Comparison of ENCODE assay signal across 1 cellular context in the genomic region with DNA sequence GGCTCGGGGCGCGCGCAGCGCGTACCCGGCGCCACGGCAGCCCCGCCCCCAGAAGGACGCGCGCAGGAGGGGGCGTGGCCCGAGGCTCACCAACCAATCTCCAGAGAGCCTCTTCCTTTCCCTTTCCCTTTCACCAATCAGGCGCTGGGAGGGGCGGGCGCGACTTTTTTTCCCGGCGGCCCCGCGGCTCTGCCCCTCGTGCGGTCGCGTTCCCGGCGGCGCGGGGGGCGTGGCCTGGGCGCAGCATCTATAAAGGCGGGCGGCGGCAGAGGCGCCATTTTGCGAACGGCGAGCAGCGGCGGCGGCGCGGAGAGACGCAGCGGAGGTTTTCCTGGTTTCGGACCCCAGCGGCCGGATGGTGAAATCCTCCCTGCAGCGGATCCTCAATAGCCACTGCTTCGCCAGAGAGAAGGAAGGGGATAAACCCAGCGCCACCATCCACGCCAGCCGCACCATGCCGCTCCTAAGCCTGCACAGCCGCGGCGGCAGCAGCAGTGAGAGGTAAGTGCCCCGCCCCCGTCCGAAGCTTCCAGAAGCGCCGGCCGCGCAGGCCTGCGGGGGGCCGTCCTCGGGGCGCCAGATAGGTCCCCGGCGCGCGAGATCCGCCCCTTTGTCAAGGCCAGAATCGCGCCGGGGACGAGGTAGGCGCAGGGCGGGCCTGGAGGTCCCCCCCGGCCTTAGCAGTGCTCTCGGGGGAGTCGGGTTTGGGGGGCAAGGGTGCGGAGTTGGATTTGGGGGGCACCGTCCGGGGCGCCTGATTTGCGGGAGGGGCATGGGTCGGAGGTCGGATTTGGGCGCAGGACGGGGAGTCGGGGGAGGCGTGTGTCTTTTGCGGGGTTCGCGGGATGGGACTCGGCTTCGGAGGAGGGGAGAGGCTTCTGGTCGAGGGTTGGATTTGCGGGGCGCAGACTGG.
A peak's percentile ranks its signal among the peaks of the same experiment; 100 is the strongest.
TF ChIP-seq lines count a peak whose summit lies in the region.

No MANE protein-coding gene starts in this region.

TF ChIP-seq in HEK293, 187 proteins besides CTCF, POLR2A, EP300 and RAD21 (continued from another document and continues in another):
- TF ChIP-seq ZNF701 (tag by site-specific recombination; IDR thresholded peaks at IDR 0.05) (no peak), ZNF518A (tag by site-specific recombination; conservative IDR thresholded peaks at IDR 0.05; ENCODE audit: low read depth) (no peak), ZNF548 (tag by site-specific recombination; IDR thresholded peaks at IDR 0.05) (no peak), ZNF514 (tag by site-specific recombination; IDR thresholded peaks at IDR 0.05) (no peak), ZNF776 (tag by site-specific recombination; IDR thresholded peaks at IDR 0.05; ENCODE audit: borderline replicate concordance) (no peak), ZNF223 (tag by site-specific recombination; IDR thresholded peaks at IDR 0.05) (no peak), ZNF274 (IDR thresholded peaks at IDR 0.05; ENCODE audit: low read length) (no peak), ZNF274 (tag by site-specific recombination; IDR thresholded peaks at IDR 0.05; ENCODE audit: borderline replicate concordance) (no peak), ZNF510 (tag by site-specific recombination; IDR thresholded peaks at IDR 0.05; ENCODE audit: insufficient replicate concordance) (no peak), ZNF785 (tag by site-specific recombination; IDR thresholded peaks at IDR 0.05) (no peak), BCL11B (tag by site-specific recombination; IDR thresholded peaks at IDR 0.05; ENCODE audit: low read depth) (no peak), KLF10 (tag by site-specific recombination; IDR thresholded peaks at IDR 0.05) (peak; percentile 92), ZBTB10 (tag by site-specific recombination; IDR thresholded peaks at IDR 0.05) (peak; percentile 92), ZNF843 (tag by site-specific recombination; IDR thresholded peaks at IDR 0.05) (peak; percentile 15; the same call in 1 of the 2 replicates), ZNF549 (tag by site-specific recombination; IDR thresholded peaks at IDR 0.05) (no peak), ZNF610 (tag by site-specific recombination; IDR thresholded peaks at IDR 0.05; ENCODE audit: borderline replicate concordance) (no peak), ZNF658 (tag by site-specific recombination; IDR thresholded peaks at IDR 0.05) (no peak), ZNF558 (tag by site-specific recombination; IDR thresholded peaks at IDR 0.05) (no peak), ZNF10 (tag by site-specific recombination; IDR thresholded peaks at IDR 0.05) (no peak), ZFP37 (tag by site-specific recombination; IDR thresholded peaks at IDR 0.05) (peak; percentile 74; the same call in 1 of the 2 replicates), ZNF529 (tag by site-specific recombination; IDR thresholded peaks at IDR 0.05; ENCODE audit: insufficient replicate concordance) (no peak), HOXA7 (CRISPR knock-in tag; IDR thresholded peaks at IDR 0.05; ENCODE audit: borderline replicate concordance) (no peak), ZNF362 (tag by site-specific recombination; IDR thresholded peaks at IDR 0.05) (0 out of 2 replicates have a peak, but pooled peaks have one; percentile 81), ZNF202 (tag by site-specific recombination; IDR thresholded peaks at IDR 0.05; ENCODE audit: borderline replicate concordance) (0 out of 2 replicates have a peak, but pooled peaks have one; percentile 4), PRDM10 (tag by site-specific recombination; IDR thresholded peaks at IDR 0.05) (no peak), BCL11A (tag by site-specific recombination; IDR thresholded peaks at IDR 0.05; ENCODE audit: low read depth) (no peak), ZNF266 (tag by site-specific recombination; IDR thresholded peaks at IDR 0.05; ENCODE audit: low read depth) (no peak), ZNF626 (tag by site-specific recombination; IDR thresholded peaks at IDR 0.05) (no peak), SP2 (tag by site-specific recombination; IDR thresholded peaks at IDR 0.05) (peak; percentile 91), ZNF394 (tag by site-specific recombination; IDR thresholded peaks at IDR 0.05; ENCODE audit: borderline replicate concordance) (no peak), KLF1 (tag by site-specific recombination; IDR thresholded peaks at IDR 0.05) (no peak), ZNF37A (tag by site-specific recombination; IDR thresholded peaks at IDR 0.05) (no peak), ZNF350 (tag by site-specific recombination; IDR thresholded peaks at IDR 0.05) (no peak), ZNF341 (tag by site-specific recombination; IDR thresholded peaks at IDR 0.05; ENCODE audit: low read depth) (no peak), HOXD13 (CRISPR knock-in tag; IDR thresholded peaks at IDR 0.05; ENCODE audit: borderline replicate concordance) (no peak), ZNF138 (tag by site-specific recombination; IDR thresholded peaks at IDR 0.05; ENCODE audit: borderline replicate concordance) (no peak), ZNF664 (tag by site-specific recombination; IDR thresholded peaks at IDR 0.05) (no peak)
- TF ChIP-seq, protein P1, sequence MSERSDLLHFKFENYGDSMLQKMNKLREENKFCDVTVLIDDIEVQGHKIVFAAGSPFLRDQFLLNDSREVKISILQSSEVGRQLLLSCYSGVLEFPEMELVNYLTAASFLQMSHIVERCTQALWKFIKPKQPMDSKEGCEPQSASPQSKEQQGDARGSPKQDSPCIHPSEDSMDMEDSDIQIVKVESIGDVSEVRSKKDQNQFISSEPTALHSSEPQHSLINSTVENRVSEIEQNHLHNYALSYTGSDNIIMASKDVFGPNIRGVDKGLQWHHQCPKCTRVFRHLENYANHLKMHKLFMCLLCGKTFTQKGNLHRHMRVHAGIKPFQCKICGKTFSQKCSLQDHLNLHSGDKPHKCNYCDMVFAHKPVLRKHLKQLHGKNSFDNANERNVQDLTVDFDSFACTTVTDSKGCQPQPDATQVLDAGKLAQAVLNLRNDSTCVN (tag by site-specific recombination; optimal IDR thresholded peaks at IDR 0.05) = peak; percentile 97
- TF ChIP-seq, protein P2, sequence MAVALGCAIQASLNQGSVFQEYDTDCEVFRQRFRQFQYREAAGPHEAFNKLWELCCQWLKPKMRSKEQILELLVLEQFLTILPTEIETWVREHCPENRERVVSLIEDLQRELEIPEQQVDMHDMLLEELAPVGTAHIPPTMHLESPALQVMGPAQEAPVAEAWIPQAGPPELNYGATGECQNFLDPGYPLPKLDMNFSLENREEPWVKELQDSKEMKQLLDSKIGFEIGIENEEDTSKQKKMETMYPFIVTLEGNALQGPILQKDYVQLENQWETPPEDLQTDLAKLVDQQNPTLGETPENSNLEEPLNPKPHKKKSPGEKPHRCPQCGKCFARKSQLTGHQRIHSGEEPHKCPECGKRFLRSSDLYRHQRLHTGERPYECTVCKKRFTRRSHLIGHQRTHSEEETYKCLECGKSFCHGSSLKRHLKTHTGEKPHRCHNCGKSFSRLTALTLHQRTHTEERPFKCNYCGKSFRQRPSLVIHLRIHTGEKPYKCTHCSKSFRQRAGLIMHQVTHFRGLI (tag by site-specific recombination; IDR thresholded peaks at IDR 0.05) = no peak
- TF ChIP-seq, protein P3, sequence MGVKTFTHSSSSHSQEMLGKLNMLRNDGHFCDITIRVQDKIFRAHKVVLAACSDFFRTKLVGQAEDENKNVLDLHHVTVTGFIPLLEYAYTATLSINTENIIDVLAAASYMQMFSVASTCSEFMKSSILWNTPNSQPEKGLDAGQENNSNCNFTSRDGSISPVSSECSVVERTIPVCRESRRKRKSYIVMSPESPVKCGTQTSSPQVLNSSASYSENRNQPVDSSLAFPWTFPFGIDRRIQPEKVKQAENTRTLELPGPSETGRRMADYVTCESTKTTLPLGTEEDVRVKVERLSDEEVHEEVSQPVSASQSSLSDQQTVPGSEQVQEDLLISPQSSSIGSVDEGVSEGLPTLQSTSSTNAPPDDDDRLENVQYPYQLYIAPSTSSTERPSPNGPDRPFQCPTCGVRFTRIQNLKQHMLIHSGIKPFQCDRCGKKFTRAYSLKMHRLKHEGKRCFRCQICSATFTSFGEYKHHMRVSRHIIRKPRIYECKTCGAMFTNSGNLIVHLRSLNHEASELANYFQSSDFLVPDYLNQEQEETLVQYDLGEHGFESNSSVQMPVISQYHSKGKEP (tag by site-specific recombination; IDR thresholded peaks at IDR 0.05) = no peak
